In genomic region chr16:66400503-66401380, GRCh38 we compare ENCODE assay signal across 16 cellular contexts. TPM values are rescaled to one million over a fixed set of nuclear protein-coding genes. Genes with fewer than 3 reads are reported as not detected.
DNase-seq lines count a peak whose midpoint lies in the region; ATAC-seq, FAIRE-seq and TF ChIP-seq lines count a peak whose summit lies in the region.
"Had no signal": no experiment of that assay in that cellular context is flagged by ENCODE, and none has a peak within 500 bp of the region (broad histone marks: within the 10 kb centered on the region; RNA-seq: fewer than 3 reads in every experiment).

No MANE protein-coding gene starts in this region.

- no peak overlapping the region for H3K4me2 ChIP-seq in DND-41 (ENCODE audit: insufficient read depth, low read length)

- peaks cover 7% of the 10 kb centered on the region for H3K9me3 Mint-ChIP-seq in T-helper 2 cell treated with Interferon-gamma antibody and Interleukin-4, amounts not matched to agents 5 μg/mL and 100 μg/mL, for 36 hours
- H3K9me3 Mint-ChIP-seq: CD8-positive, alpha-beta memory T cell had no signal

- no peak overlapping the region for H2AFZ ChIP-seq in DND-41 (ENCODE audit: low read depth, low read length)
- H2AFZ ChIP-seq: GM23248 had no signal

- no peak overlapping the region for H3K4me3 Mint-ChIP-seq in T-helper 2 cell treated with Interferon-gamma antibody and Interleukin-4, amounts not matched to agents 5 μg/mL and 100 μg/mL, for 36 hours
- H3K4me3 Mint-ChIP-seq: CD8-positive, alpha-beta memory T cell had no signal

- H3K27ac Mint-ChIP-seq in T-helper 2 cell treated with Interferon-gamma antibody and Interleukin-4, amounts not matched to agents 5 μg/mL and 100 μg/mL, for 36 hours = no peak overlapping the region
- H3K27ac Mint-ChIP-seq: CD8-positive, alpha-beta memory T cell had no signal

- H3K79me2 ChIP-seq in DND-41 (ENCODE audit: insufficient read depth, low read length) = no peaks in the 10 kb centered on the region

- H3K9me3 ChIP-seq in DND-41 (ENCODE audit: insufficient read depth, low read length, severe bottlenecking) = no peaks in the 10 kb centered on the region
- H3K9me3 ChIP-seq in esophagus muscularis mucosa = no peaks in the 10 kb centered on the region
- H3K9me3 ChIP-seq in gastrocnemius medialis = no peaks in the 10 kb centered on the region
- H3K9me3 ChIP-seq: BE2C, Peyer's patch had no signal

- H3K36me3 ChIP-seq in DND-41 (ENCODE audit: insufficient read depth, low read length) = no peaks in the 10 kb centered on the region
- H3K36me3 ChIP-seq in esophagus muscularis mucosa = peaks cover 0 to 70% (median 8%) of the 10 kb centered on the region in 4 donors
- no peaks in the 10 kb centered on the region for H3K36me3 ChIP-seq in gastrocnemius medialis
- H3K36me3 ChIP-seq: BE2C, Peyer's patch had no signal

- DNase-seq in DND-41 = peak; percentile 26
- DNase-seq in HTR-8/SVneo (ENCODE audit: insufficient read length, low spot score) = no peak
- no peak for DNase-seq in esophagus muscularis mucosa (ENCODE audit: extremely low spot score)
- no peak for DNase-seq in gastrocnemius medialis
- DNase-seq in HuH-7 (ENCODE audit: low spot score) = no peak
- DNase-seq in T-helper 2 cell treated with Interferon-gamma antibody and Interleukin-4, amounts not matched to agents 5 μg/mL and 100 μg/mL, for 36 hours (ENCODE audit: low spot score) = no peak
- DNase-seq: CD8-positive, alpha-beta memory T cell; GF-D8; Karpas-422; MM.1S; NCI-H510A; SHP77 had no signal

- peaks cover 14% of the 10 kb centered on the region for H3K27me3 Mint-ChIP-seq in T-helper 2 cell treated with Interferon-gamma antibody and Interleukin-4, amounts not matched to agents 5 μg/mL and 100 μg/mL, for 36 hours (ENCODE audit: low read depth)

- no peaks in the 10 kb centered on the region for H3K4me1 Mint-ChIP-seq in T-helper 2 cell treated with Interferon-gamma antibody and Interleukin-4, amounts not matched to agents 5 μg/mL and 100 μg/mL, for 36 hours (ENCODE audit: low read depth)
- H3K4me1 Mint-ChIP-seq: CD8-positive, alpha-beta memory T cell had no signal

- no peak overlapping the region for H3K27ac ChIP-seq in DND-41 (ENCODE audit: low read length)
- H3K27ac ChIP-seq in esophagus muscularis mucosa (replicated peaks in 1 of 4) = peak overlapping the region in 3 of 4 donors; percentile 4 to 37 (median 4)
- peak overlapping the region in 3 of 4 donors; percentile 43 to 62 (median 60) for H3K27ac ChIP-seq in gastrocnemius medialis
- H3K27ac ChIP-seq: GM23248, Peyer's patch had no signal

- WGBS in esophagus muscularis mucosa = 91% methylated on average over 6 of the region's 20 CpGs

- intact Hi-C loops in esophagus muscularis mucosa (cut with DNase I) = no loop called here
- intact Hi-C loops in gastrocnemius medialis (cut with DNase I; ENCODE audit: low total_unique reads) = no loop called here

- no peaks in the 10 kb centered on the region for H4K20me1 ChIP-seq in DND-41 (ENCODE audit: insufficient read depth, low read length)

- no peaks in the 10 kb centered on the region for H3K36me3 Mint-ChIP-seq in T-helper 2 cell treated with Interferon-gamma antibody and Interleukin-4, amounts not matched to agents 5 μg/mL and 100 μg/mL, for 36 hours (ENCODE audit: low read depth)
- H3K36me3 Mint-ChIP-seq: CD8-positive, alpha-beta memory T cell had no signal

- no peak overlapping the region for H3K4me3 ChIP-seq in DND-41 (ENCODE audit: low read depth in 1 of 2, low read length in 2 of 2)
- no peak overlapping the region for H3K4me3 ChIP-seq in esophagus muscularis mucosa
- no peak overlapping the region for H3K4me3 ChIP-seq in gastrocnemius medialis
- H3K4me3 ChIP-seq: GM23248, Peyer's patch had no signal

- FAIRE-seq in HTR-8/SVneo (lab: Jason Lieb, UNC) = peak; percentile 44

- H3K4me1 ChIP-seq in DND-41 (ENCODE audit: insufficient read depth, low read length) (no peaks in the 10 kb centered on the region), esophagus muscularis mucosa (peaks cover 17 to 26% (median 20%) of the 10 kb centered on the region in 4 donors), gastrocnemius medialis (peaks cover 3 to 10% of the 10 kb centered on the region in 2 donors)
- H3K4me1 ChIP-seq: Peyer's patch had no signal

- TF ChIP-seq CTCF in DND-41 (IDR thresholded peaks at IDR 0.05; ENCODE audit: borderline replicate concordance, extremely low read depth, low read length, poor library complexity, severe bottlenecking) = no peak
- TF ChIP-seq CTCF in esophagus muscularis mucosa (IDR thresholded peaks at IDR 0.05) = no peak
- TF ChIP-seq CTCF in gastrocnemius medialis (IDR thresholded peaks at IDR 0.05 in 4 of 5, conservative IDR thresholded peaks at IDR 0.05 in 1 of 5) = no peak

- in situ Hi-C loops in gastrocnemius medialis (cut with MboI; ENCODE audit: low sequenced_read_pairs in 4 of 4) = loop anchor here (10.0 to 25.0 kb wide), 4 partner anchors 194 to 464 kb away; partner anchors contain the start of gene CMTM3 (in 2 of the 4)

- TF ChIP-seq POLR2A in esophagus muscularis mucosa (IDR thresholded peaks at IDR 0.05; ENCODE audit: low read depth) (no peak), gastrocnemius medialis (IDR thresholded peaks at IDR 0.05) (no peak)

- peak; percentile 69 for ATAC-seq in DND-41 (ENCODE audit: insufficient read depth, low read depth)
- ATAC-seq in gastrocnemius medialis = no peak
- ATAC-seq in GM19467 (IDR thresholded peaks at IDR 0.05; ENCODE audit: unreplicated experiment) = no peak

- H3K27me3 ChIP-seq in DND-41 (ENCODE audit: insufficient read depth, low read length, poor library complexity) (peaks cover 2% of the 10 kb centered on the region), esophagus muscularis mucosa (peaks cover 0 to 4% (median 0%) of the 10 kb centered on the region in 4 donors), gastrocnemius medialis (no peaks in the 10 kb centered on the region)
- H3K27me3 ChIP-seq: BE2C, Peyer's patch had no signal

- H3K9ac ChIP-seq in DND-41 (ENCODE audit: low read depth, low read length) = no peak overlapping the region
- H3K9ac ChIP-seq: GM23248 had no signal

- no peak for TF ChIP-seq EP300 in esophagus muscularis mucosa (IDR thresholded peaks at IDR 0.05)

RNA-seq across cellular contexts. Expression of gene BEAN1, which starts 26.4 kb away (rescaled TPM):
- total RNA-seq in esophagus muscularis mucosa (under 1 TPM in 2 of 4 donors, not detected in 2; 0.23 to 0.50 TPM), gastrocnemius medialis (not detected)
- total RNA-seq: CD8-positive, alpha-beta memory T cell; Peyer's patch had no signal

RNA-seq across cellular contexts. Expression of gene CDH5, which starts 34.3 kb away (rescaled TPM):
- total RNA-seq in esophagus muscularis mucosa (10 to 100 TPM; 19.5 to 63.1 (median 50.6) TPM), gastrocnemius medialis (10 to 100 TPM; 24.3 to 37.4 (median 31.7) TPM)
- total RNA-seq: CD8-positive, alpha-beta memory T cell; GM23248 had no signal
